8 cellular contexts compared by ENCODE assay signal in the genomic region with DNA sequence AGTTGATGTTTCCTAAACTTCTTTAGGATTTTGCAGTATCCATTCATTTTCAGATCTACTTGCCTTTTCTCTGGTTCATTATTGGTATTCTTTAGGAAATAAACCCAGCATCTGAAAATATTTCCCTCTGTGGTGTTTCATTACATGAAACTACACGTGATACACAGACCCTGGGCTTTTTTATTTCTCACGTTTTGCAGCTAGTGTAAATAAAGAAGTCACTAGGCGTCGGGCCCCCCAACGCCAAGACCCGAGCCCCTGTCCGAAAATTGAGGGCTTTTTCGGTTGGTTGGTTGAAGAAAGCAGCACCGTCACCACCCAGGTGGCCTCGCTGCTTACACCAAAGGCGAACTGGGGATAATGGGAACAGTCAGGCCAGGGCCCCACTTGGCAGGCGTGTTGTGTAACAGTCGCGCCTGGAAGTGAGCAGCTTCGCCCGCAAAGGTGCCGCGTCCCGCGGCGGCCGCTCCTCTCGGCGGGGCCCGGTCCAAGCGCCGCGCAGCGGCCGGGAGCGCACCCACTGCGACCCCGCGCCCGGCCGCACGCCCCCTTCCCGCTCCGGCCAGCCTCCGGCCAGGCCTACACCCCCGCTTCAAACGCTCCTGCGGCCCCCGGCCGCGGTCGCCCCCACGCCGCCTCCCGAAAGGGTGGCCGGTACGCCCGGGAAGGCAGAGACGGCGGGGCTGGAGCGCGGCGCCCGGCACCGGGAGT. TPM values are rescaled to one million over a fixed set of nuclear protein-coding genes. Genes with fewer than 3 reads are reported as not detected.
DNase-seq lines count a peak whose midpoint lies in the region; ATAC-seq and TF ChIP-seq lines count a peak whose summit lies in the region.

No MANE protein-coding gene starts in this region.

- H2AFZ ChIP-seq in PC-3 (ENCODE audit: low read length) = peak overlapping the region; percentile 60

- no peaks in the 10 kb centered on the region for H4K20me1 ChIP-seq in PC-3 (ENCODE audit: low read length)

- peak overlapping the region; percentile 90 for H3K4me3 ChIP-seq in PC-3 (ENCODE audit: low read length)
- peak overlapping the region; percentile 65 for H3K4me3 ChIP-seq in fibroblast of mammary gland (ENCODE audit: control insufficient read depth, low read depth, low read length)

- H3K27me3 ChIP-seq in PC-3 (ENCODE audit: low read length) = no peaks in the 10 kb centered on the region

- CTCF ChIA-PET in PC-3 (lab: Charles Lee) = no interaction called here

- H3K9me3 ChIP-seq in PC-3 (ENCODE audit: low read length) = no peaks in the 10 kb centered on the region

- H3K79me2 ChIP-seq in PC-3 (ENCODE audit: low read length) = peaks cover 45% of the 10 kb centered on the region

- H3K9me2 ChIP-seq in PC-3 (replicated peaks; ENCODE audit: low read length) = no peaks in the 10 kb centered on the region

- POLR2A ChIA-PET in PC-3 (lab: Charles Lee; ENCODE audit: unreplicated experiment) = no interaction called here

- H3K4me3 Mint-ChIP-seq in activated T-helper 2 cell treated with anti-CD3 and anti-CD28 coated beads, Interferon-gamma antibody, Interleukin-2, Interleukin-4, amounts not matched to agents 10 μg/mL and 5 μg/mL and 100 μg/mL, durations not matched to agents 14 hours and 24 hours and 36 hours (ENCODE audit: low read depth) = peak overlapping the region; percentile 95
- peak overlapping the region; percentile 85 to 93 (median 90) for H3K4me3 Mint-ChIP-seq in naive B cell

- TF ChIP-seq CTCF in PC-3 (conservative IDR thresholded peaks at IDR 0.05; ENCODE audit: low read depth, low read length) (no peak), fibroblast of mammary gland (conservative IDR thresholded peaks at IDR 0.05; ENCODE audit: control insufficient read depth, insufficient read depth, low read depth, low read length) (no peak)

- DNase-seq in NK-92 treated with Interleukin-12 subunit alpha and Interleukin-12 subunit beta, amount 100 ng/mL, for 24 hours (lab: John Stamatoyannopoulos, UW) = peak; percentile 11
- DNase-seq in NK-92 (lab: John Stamatoyannopoulos, UW; ENCODE audit: unreplicated experiment) = no peak
- DNase-seq in PC-3 = peak; percentile 36
- DNase-seq in activated T-helper 2 cell treated with anti-CD3 and anti-CD28 coated beads, Interferon-gamma antibody, Interleukin-2, Interleukin-4, amounts not matched to agents 10 μg/mL and 5 μg/mL and 100 μg/mL, durations not matched to agents 14 hours and 24 hours and 36 hours (ENCODE audit: low spot score) = peak; percentile 48
- peak; percentile 53 for DNase-seq in fibroblast of mammary gland (ENCODE audit: low read depth)
- DNase-seq in naive B cell = peak; percentile 25
- DNase-seq in substantia nigra (lab: John Stamatoyannopoulos, UW) = peak in 47 of 49 donors; percentile 12 to 76 (median 47)

- peaks cover 42% of the 10 kb centered on the region for H3K36me3 Mint-ChIP-seq in activated T-helper 2 cell treated with anti-CD3 and anti-CD28 coated beads, Interferon-gamma antibody, Interleukin-2, Interleukin-4, amounts not matched to agents 10 μg/mL and 5 μg/mL and 100 μg/mL, durations not matched to agents 14 hours and 24 hours and 36 hours (ENCODE audit: low read depth)
- no peaks in the 10 kb centered on the region for H3K36me3 Mint-ChIP-seq in naive B cell

- BruUV-seq in PC-3 (replicated peaks; lab: Mats Ljungman, UMichigan) = TSS peak; percentile 100

- H3K4me1 Mint-ChIP-seq in activated T-helper 2 cell treated with anti-CD3 and anti-CD28 coated beads, Interferon-gamma antibody, Interleukin-2, Interleukin-4, amounts not matched to agents 10 μg/mL and 5 μg/mL and 100 μg/mL, durations not matched to agents 14 hours and 24 hours and 36 hours (ENCODE audit: low read depth) = peaks cover 43% of the 10 kb centered on the region
- H3K4me1 Mint-ChIP-seq in naive B cell = peaks cover 6 to 13% (median 12%) of the 10 kb centered on the region in 3 donors

- no peaks in the 10 kb centered on the region for H3K27me3 Mint-ChIP-seq in activated T-helper 2 cell treated with anti-CD3 and anti-CD28 coated beads, Interferon-gamma antibody, Interleukin-2, Interleukin-4, amounts not matched to agents 10 μg/mL and 5 μg/mL and 100 μg/mL, durations not matched to agents 14 hours and 24 hours and 36 hours (ENCODE audit: low read depth)
- H3K27me3 Mint-ChIP-seq in naive B cell = peaks cover 6 to 20% (median 9%) of the 10 kb centered on the region in 3 donors

- H3K9ac ChIP-seq in PC-3 (ENCODE audit: low read length) = peak overlapping the region; percentile 99

- ATAC-seq in PC-3 (peak; percentile 21), naive B cell (ENCODE audit: low read depth in 2 of 2) (peak; percentile 5 to 9), GM21390 (IDR thresholded peaks at IDR 0.05; ENCODE audit: unreplicated experiment) (no peak)

- H3K27ac ChIP-seq in PC-3 (ENCODE audit: low read length) (peak overlapping the region; percentile 98), substantia nigra (ENCODE audit: low read depth, low read length, poor library complexity, severe bottlenecking) (peak overlapping the region; percentile 97)

- peak overlapping the region; percentile 99 for H3K4me2 ChIP-seq in PC-3 (ENCODE audit: low read length)

- peaks cover 5% of the 10 kb centered on the region for H3K9me3 Mint-ChIP-seq in activated T-helper 2 cell treated with anti-CD3 and anti-CD28 coated beads, Interferon-gamma antibody, Interleukin-2, Interleukin-4, amounts not matched to agents 10 μg/mL and 5 μg/mL and 100 μg/mL, durations not matched to agents 14 hours and 24 hours and 36 hours
- peaks cover 0 to 2% (median 0%) of the 10 kb centered on the region in 7 donors for H3K9me3 Mint-ChIP-seq in naive B cell

- no peaks in the 10 kb centered on the region for H3K36me3 ChIP-seq in PC-3 (ENCODE audit: low read depth, low read length)

- peaks cover 23% of the 10 kb centered on the region for H3K4me1 ChIP-seq in PC-3 (ENCODE audit: insufficient read depth, low read length)

- peak overlapping the region; percentile 92 for H3K27ac Mint-ChIP-seq in activated T-helper 2 cell treated with anti-CD3 and anti-CD28 coated beads, Interferon-gamma antibody, Interleukin-2, Interleukin-4, amounts not matched to agents 10 μg/mL and 5 μg/mL and 100 μg/mL, durations not matched to agents 14 hours and 24 hours and 36 hours
- peak overlapping the region; percentile 53 to 96 (median 88) for H3K27ac Mint-ChIP-seq in naive B cell

- H3F3A ChIP-seq in PC-3 (ENCODE audit: low read length, unreplicated experiment) = peaks cover 4% of the 10 kb centered on the region

- intact Hi-C loops in PC-3 (cut with micrococcal nuclease) = loop anchor here (5.0 to 10.0 kb wide), 4 partner anchors 51 to 164 kb away; partner anchors contain the start of gene CREBL2
- intact Hi-C loops in activated T-helper 2 cell treated with anti-CD3 and anti-CD28 coated beads, Interferon-gamma antibody, Interleukin-2, Interleukin-4, amounts not matched to agents 10 μg/mL and 5 μg/mL and 100 μg/mL, durations not matched to agents 14 hours and 24 hours and 36 hours (cut with micrococcal nuclease) = loop anchor here (1.0 to 5.0 kb wide), 7 partner anchors 49 to 205 kb away; partner anchors contain the start of genes BORCS5 and GPR19

RNA-seq across cellular contexts. Expression of gene DUSP16, which starts 1.2 kb away (rescaled TPM):
- total RNA-seq in PC-3 (2014; rRNA removed) = 4.4 and 6.7 TPM in 2 replicates
- total RNA-seq in activated T-helper 2 cell treated with anti-CD3 and anti-CD28 coated beads, Interferon-gamma antibody, Interleukin-2, Interleukin-4, amounts not matched to agents 10 μg/mL and 5 μg/mL and 100 μg/mL, durations not matched to agents 14 hours and 24 hours and 36 hours = 64.7 and 66.5 TPM in 2 replicates
- polyA plus RNA-seq in naive B cell (ENCODE audit: low read depth in 6 of 6) = under 1 TPM in 4 of 6 donors, not detected in 2; 0.26 to 0.90 (median 0.36) TPM

RNA-seq across cellular contexts. Expression of gene CREBL2, which starts 50.2 kb away (rescaled TPM):
- total RNA-seq in PC-3 (2014; rRNA removed) = 11.7 and 14.2 TPM in 2 replicates
- total RNA-seq in activated T-helper 2 cell treated with anti-CD3 and anti-CD28 coated beads, Interferon-gamma antibody, Interleukin-2, Interleukin-4, amounts not matched to agents 10 μg/mL and 5 μg/mL and 100 μg/mL, durations not matched to agents 14 hours and 24 hours and 36 hours = 22.3 and 23.3 TPM in 2 replicates
- polyA plus RNA-seq in naive B cell (ENCODE audit: low read depth in 6 of 6) = 10 to 100 TPM; 21.9 to 29.3 (median 25.6) TPM
